17 cellular contexts compared by ENCODE assay signal in the genomic region with DNA sequence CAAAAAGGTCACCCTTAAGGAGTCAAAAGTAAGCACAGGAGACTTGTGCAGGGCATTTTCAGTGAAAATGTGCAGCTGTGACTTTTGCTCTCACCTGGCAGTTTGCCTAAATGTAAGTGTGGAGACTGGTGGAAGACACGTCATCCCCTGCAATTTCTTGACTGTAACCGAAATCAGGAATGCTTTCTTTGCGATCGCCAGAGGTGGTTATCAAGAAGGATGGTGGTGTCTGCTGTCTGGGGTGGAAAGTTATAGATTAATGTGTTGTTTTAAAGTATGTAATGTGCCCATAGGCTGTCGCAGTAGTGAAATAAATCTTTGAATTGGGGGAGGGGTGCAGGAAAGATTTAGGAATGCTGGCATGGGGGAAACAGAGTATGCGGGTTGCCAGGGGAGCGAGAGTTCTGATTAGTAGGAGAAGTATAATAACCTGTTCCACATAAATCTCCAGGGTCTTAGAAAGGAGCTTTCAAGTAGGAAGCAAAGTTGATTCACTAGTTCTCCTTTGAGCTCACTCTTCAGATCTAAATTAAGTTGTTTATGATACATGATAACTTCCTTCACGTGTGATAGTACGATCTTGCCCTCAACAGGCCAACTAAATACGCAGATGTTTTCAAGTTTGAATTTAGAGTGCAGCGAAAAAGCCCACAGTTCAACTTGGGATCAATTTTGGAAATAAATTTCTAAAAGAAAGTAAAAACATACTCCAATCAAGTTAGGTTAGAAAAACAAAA.
A peak's percentile ranks its signal among the peaks of the same experiment; 100 is the strongest.
DNase-seq lines count a peak whose midpoint lies in the region; ATAC-seq, FAIRE-seq and TF ChIP-seq lines count a peak whose summit lies in the region.
"Had no signal": no experiment of that assay in that cellular context is flagged by ENCODE, and none has a peak within 500 bp of the region (broad histone marks: within the 10 kb centered on the region; RNA-seq: fewer than 3 reads in every experiment).

No MANE protein-coding gene starts in this region.

- no peak overlapping the region for H4K8ac ChIP-seq in mesenchymal stem cell (ENCODE audit: low read length)

- H3K27me3 Mint-ChIP-seq in chondrocyte (ENCODE audit: low read depth): no peaks in the 10 kb centered on the region
- H3K27me3 Mint-ChIP-seq in activated T-cell treated with anti-CD3 and anti-CD28 coated beads, Interleukin-2, amount 50 U/mL, for 72 hours (ENCODE audit: low read depth): no peaks in the 10 kb centered on the region

- ATAC-seq in activated T-cell treated with anti-CD3 and anti-CD28 coated beads, Interleukin-2, amount 50 U/mL, for 72 hours (replicated peaks in 1 of 2): no peak
- ATAC-seq in GM18861 (IDR thresholded peaks at IDR 0.05; ENCODE audit: unreplicated experiment) (no peak), GM18520 (IDR thresholded peaks at IDR 0.05; ENCODE audit: unreplicated experiment) (no peak)
- ATAC-seq: A549, left lobe of liver, WTC11 had no signal

- H4K91ac ChIP-seq in mesenchymal stem cell (ENCODE audit: low read length): no peak overlapping the region

- H3K36me3 Mint-ChIP-seq in chondrocyte (ENCODE audit: low read depth): no peaks in the 10 kb centered on the region
- peaks cover 0 to 2% of the 10 kb centered on the region in 2 donors for H3K36me3 Mint-ChIP-seq in activated T-cell treated with anti-CD3 and anti-CD28 coated beads, Interleukin-2, amount 50 U/mL, for 72 hours (ENCODE audit: insufficient read depth in 2 of 2)
- H3K36me3 Mint-ChIP-seq: WTC11 had no signal

- no peak for TF ChIP-seq CTCF in chondrocyte (IDR thresholded peaks at IDR 0.05)

- H3K9me3 Mint-ChIP-seq in chondrocyte (ENCODE audit: low read depth): peaks cover 3% of the 10 kb centered on the region
- H3K9me3 Mint-ChIP-seq in activated T-cell treated with anti-CD3 and anti-CD28 coated beads, Interleukin-2, amount 50 U/mL, for 72 hours: peaks cover 0 to 2% of the 10 kb centered on the region in 2 donors

- no peak overlapping the region for H3K4ac ChIP-seq in mesenchymal stem cell (ENCODE audit: low read depth in 1 of 2, low read length in 2 of 2)

- peak overlapping the region; percentile 0 for H3K4me2 ChIP-seq in mesenchymal stem cell (ENCODE audit: low read length, poor library complexity, severe bottlenecking)
- H3K4me2 ChIP-seq: A549 had no signal

- no peaks in the 10 kb centered on the region for H3K9me3 ChIP-seq in mesenchymal stem cell (ENCODE audit: control insufficient read depth, low read length)
- H3K9me3 ChIP-seq: A549, ascending aorta, MG63, suprapubic skin had no signal

- H3K27ac Mint-ChIP-seq in chondrocyte (ENCODE audit: unreplicated experiment): peak overlapping the region; percentile 99
- H3K27ac Mint-ChIP-seq in activated T-cell treated with anti-CD3 and anti-CD28 coated beads, Interleukin-2, amount 50 U/mL, for 72 hours: no peak overlapping the region
- H3K27ac Mint-ChIP-seq: WTC11 had no signal

- FAIRE-seq in urothelium cell line (lab: Jason Lieb, UNC): no peak
- FAIRE-seq: A549 had no signal

- H2BK12ac ChIP-seq in mesenchymal stem cell (ENCODE audit: low read length in 2 of 2): no peak overlapping the region

- WGBS in mesenchymal stem cell: 70% methylated on average over 8 of the region's 11 CpGs

- no peak overlapping the region for H2AK5ac ChIP-seq in mesenchymal stem cell (ENCODE audit: low read length, severe bottlenecking)

- H2BK5ac ChIP-seq in mesenchymal stem cell (ENCODE audit: low read depth, low read length, poor library complexity, severe bottlenecking): no peak overlapping the region

- peak overlapping the region; percentile 51 for H3K27ac ChIP-seq in mesenchymal stem cell (ENCODE audit: low read length, poor library complexity, severe bottlenecking)
- H3K27ac ChIP-seq: A549, ascending aorta, suprapubic skin had no signal

- no peaks in the 10 kb centered on the region for H3K36me3 ChIP-seq in mesenchymal stem cell (ENCODE audit: control insufficient read depth in 1 of 2, insufficient read depth in 2 of 2, low read depth in 1 of 2, low read length in 2 of 2)
- H3K36me3 ChIP-seq: ascending aorta, MG63, suprapubic skin had no signal

- H3K14ac ChIP-seq in mesenchymal stem cell (ENCODE audit: low read length in 2 of 2): no peak overlapping the region

- H3K4me1 ChIP-seq in mesenchymal stem cell (ENCODE audit: control insufficient read depth, insufficient read depth, low read depth, low read length): peaks cover 2% of the 10 kb centered on the region
- H3K4me1 ChIP-seq: A549, suprapubic skin had no signal

- no peak overlapping the region for H3K4me3 ChIP-seq in mesenchymal stem cell (ENCODE audit: insufficient read depth in 1 of 2, low read depth in 1 of 2, low read length in 2 of 2)
- H3K4me3 ChIP-seq: A549, ascending aorta, MG63, suprapubic skin had no signal

- H2BK15ac ChIP-seq in mesenchymal stem cell (ENCODE audit: low read depth, poor library complexity, severe bottlenecking): no peak overlapping the region

- no peak overlapping the region for H2AFZ ChIP-seq in mesenchymal stem cell (ENCODE audit: low read depth, low read length)

- peak overlapping the region; percentile 64 for H3K4me3 Mint-ChIP-seq in chondrocyte (ENCODE audit: unreplicated experiment)
- H3K4me3 Mint-ChIP-seq in activated T-cell treated with anti-CD3 and anti-CD28 coated beads, Interleukin-2, amount 50 U/mL, for 72 hours: no peak overlapping the region
- H3K4me3 Mint-ChIP-seq: WTC11 had no signal

- H3K4me1 Mint-ChIP-seq in chondrocyte (ENCODE audit: low read depth): peaks cover 30% of the 10 kb centered on the region
- no peaks in the 10 kb centered on the region for H3K4me1 Mint-ChIP-seq in activated T-cell treated with anti-CD3 and anti-CD28 coated beads, Interleukin-2, amount 50 U/mL, for 72 hours (ENCODE audit: low read depth)

- H3K27me3 ChIP-seq in mesenchymal stem cell (ENCODE audit: control insufficient read depth in 1 of 2, insufficient read depth in 1 of 2, low read length in 2 of 2): no peaks in the 10 kb centered on the region
- H3K27me3 ChIP-seq: ascending aorta, MG63, suprapubic skin had no signal

- DNase-seq in SHP77 (lab: John Stamatoyannopoulos, UW) (peak; percentile 27 to 56), SHP77 treated with DMSO at 0.1 percent for 48 hours (lab: John Stamatoyannopoulos, UW) (no peak), chondrocyte (ENCODE audit: low spot score) (no peak), mesenchymal stem cell (peak; percentile 56), urothelium cell line (ENCODE audit: low spot score) (peak; percentile 27)
- no peak for DNase-seq in activated T-cell treated with anti-CD3 and anti-CD28 coated beads, Interleukin-2, amount 50 U/mL, for 72 hours
- DNase-seq: activated T-cell treated with anti-CD3 and anti-CD28 coated beads for 4 hours, MG63, NCI-H524, nucleus accumbens had no signal

- H3K9ac ChIP-seq in mesenchymal stem cell (ENCODE audit: low read length): no peak overlapping the region

- no peaks in the 10 kb centered on the region for H3K79me1 ChIP-seq in mesenchymal stem cell (replicated peaks; ENCODE audit: low read length, poor library complexity, severe bottlenecking)

- H2BK120ac ChIP-seq in mesenchymal stem cell (ENCODE audit: low read depth, low read length): no peak overlapping the region

- no peak overlapping the region for H3K23ac ChIP-seq in mesenchymal stem cell (ENCODE audit: low read length in 2 of 2)

- H3K18ac ChIP-seq in mesenchymal stem cell (ENCODE audit: low read depth in 1 of 2, low read length in 2 of 2): no peak overlapping the region

Comparison
In these comparisons a context has a peak if more than half of its experiments do, and no peak if none do; other contexts are left out.
1. DNase-seq: peak in SHP77 (2 of 2), mesenchymal stem cell (single experiment) and urothelium cell line (single experiment); none in SHP77 treated with DMSO at 0.1 percent for 48 hours (single experiment), chondrocyte (single experiment) and activated T-cell treated with anti-CD3 and anti-CD28 coated beads, Interleukin-2, amount 50 U/mL, for 72 hours (0 of 2).